Comparison of ENCODE assay signal across 1 cellular context in the genomic region with DNA sequence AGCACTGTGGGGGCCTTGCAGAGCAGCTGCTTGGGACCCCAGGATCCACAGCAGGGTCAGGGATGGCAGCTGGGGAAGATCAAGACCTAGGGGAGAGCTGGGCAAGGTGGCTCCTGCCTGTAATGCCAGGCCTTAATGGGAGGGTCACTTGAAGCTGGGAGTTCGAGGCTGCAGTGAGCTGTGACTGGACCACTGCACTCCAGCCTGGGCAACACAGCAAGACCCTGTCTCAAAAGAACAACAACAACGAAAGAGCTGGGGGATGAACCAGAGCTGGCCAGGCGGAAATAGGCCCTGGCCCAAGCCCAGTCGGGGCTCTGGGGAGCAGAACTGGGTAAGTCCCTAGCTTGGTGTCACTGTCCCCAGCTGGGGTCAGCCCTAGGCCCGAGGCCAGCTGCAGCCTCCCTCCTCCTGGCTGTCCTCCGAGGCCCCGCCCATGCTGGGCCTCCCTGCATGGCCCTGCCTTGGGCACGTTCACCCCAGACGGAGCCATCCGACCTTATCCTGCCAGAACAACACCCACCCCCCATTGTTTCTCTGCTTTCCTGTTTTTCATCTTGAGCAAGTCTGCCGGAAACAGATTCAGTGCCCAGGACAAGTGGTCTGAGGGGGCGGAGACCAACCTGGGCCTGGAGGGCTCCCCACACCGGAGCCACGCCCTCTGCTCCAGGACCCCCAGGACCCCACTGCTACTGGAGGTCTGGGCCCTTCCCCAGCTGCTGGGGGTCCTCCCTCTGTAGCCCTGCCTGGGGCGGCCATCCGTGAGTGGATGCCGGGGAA.
A peak's percentile ranks its signal among the peaks of the same experiment; 100 is the strongest.
TF ChIP-seq lines count a peak whose summit lies in the region.

No MANE protein-coding gene starts in this region.

TF ChIP-seq in HEK293, 187 proteins besides CTCF, POLR2A, EP300 and RAD21 (continued from another document):
- TF ChIP-seq, protein P1, sequence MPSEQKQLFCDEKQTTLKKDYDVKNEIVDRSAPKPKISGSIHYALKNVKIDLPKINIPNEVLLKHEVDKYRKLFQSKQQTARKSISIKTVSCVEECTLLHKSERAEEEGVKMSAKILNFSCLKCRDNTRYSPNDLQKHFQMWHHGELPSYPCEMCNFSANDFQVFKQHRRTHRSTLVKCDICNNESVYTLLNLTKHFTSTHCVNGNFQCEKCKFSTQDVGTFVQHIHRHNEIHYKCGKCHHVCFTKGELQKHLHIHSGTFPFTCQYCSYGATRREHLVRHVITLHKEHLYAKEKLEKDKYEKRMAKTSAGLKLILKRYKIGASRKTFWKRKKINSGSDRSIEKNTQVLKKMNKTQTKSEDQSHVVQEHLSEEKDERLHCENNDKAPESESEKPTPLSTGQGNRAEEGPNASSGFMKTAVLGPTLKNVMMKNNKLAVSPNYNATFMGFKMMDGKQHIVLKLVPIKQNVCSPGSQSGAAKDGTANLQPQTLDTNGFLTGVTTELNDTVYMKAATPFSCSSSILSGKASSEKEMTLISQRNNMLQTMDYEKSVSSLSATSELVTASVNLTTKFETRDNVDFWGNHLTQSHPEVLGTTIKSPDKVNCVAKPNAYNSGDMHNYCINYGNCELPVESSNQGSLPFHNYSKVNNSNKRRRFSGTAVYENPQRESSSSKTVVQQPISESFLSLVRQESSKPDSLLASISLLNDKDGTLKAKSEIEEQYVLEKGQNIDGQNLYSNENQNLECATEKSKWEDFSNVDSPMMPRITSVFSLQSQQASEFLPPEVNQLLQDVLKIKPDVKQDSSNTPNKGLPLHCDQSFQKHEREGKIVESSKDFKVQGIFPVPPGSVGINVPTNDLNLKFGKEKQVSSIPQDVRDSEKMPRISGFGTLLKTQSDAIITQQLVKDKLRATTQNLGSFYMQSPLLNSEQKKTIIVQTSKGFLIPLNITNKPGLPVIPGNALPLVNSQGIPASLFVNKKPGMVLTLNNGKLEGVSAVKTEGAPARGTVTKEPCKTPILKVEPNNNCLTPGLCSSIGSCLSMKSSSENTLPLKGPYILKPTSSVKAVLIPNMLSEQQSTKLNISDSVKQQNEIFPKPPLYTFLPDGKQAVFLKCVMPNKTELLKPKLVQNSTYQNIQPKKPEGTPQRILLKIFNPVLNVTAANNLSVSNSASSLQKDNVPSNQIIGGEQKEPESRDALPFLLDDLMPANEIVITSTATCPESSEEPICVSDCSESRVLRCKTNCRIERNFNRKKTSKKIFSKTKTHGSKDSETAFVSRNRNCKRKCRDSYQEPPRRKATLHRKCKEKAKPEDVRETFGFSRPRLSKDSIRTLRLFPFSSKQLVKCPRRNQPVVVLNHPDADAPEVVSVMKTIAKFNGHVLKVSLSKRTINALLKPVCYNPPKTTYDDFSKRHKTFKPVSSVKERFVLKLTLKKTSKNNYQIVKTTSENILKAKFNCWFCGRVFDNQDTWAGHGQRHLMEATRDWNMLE (tag by site-specific recombination; conservative IDR thresholded peaks at IDR 0.05; ENCODE audit: low read depth), result no peak
- TF ChIP-seq GLIS2 (tag by site-specific recombination; IDR thresholded peaks at IDR 0.05), result peak; percentile 61
- TF ChIP-seq ZNF302 (tag by site-specific recombination; IDR thresholded peaks at IDR 0.05; ENCODE audit: low read depth), result no peak
- no peak for TF ChIP-seq ZNF24 (tag by site-specific recombination; IDR thresholded peaks at IDR 0.05)
- no peak for TF ChIP-seq ZNF670 (tag by site-specific recombination; IDR thresholded peaks at IDR 0.05; ENCODE audit: low read depth)
- peak; percentile 36; the same call in 1 of the 2 replicates for TF ChIP-seq ZNF335 (tag by site-specific recombination; conservative IDR thresholded peaks at IDR 0.05)
- TF ChIP-seq ZFP41 (tag by site-specific recombination; IDR thresholded peaks at IDR 0.05; ENCODE audit: borderline replicate concordance), result no peak
- TF ChIP-seq ZNF202 (tag by site-specific recombination; IDR thresholded peaks at IDR 0.05; ENCODE audit: borderline replicate concordance), result no peak
- TF ChIP-seq ZNF544 (tag by site-specific recombination; IDR thresholded peaks at IDR 0.05), result no peak
- TF ChIP-seq, protein P2, sequence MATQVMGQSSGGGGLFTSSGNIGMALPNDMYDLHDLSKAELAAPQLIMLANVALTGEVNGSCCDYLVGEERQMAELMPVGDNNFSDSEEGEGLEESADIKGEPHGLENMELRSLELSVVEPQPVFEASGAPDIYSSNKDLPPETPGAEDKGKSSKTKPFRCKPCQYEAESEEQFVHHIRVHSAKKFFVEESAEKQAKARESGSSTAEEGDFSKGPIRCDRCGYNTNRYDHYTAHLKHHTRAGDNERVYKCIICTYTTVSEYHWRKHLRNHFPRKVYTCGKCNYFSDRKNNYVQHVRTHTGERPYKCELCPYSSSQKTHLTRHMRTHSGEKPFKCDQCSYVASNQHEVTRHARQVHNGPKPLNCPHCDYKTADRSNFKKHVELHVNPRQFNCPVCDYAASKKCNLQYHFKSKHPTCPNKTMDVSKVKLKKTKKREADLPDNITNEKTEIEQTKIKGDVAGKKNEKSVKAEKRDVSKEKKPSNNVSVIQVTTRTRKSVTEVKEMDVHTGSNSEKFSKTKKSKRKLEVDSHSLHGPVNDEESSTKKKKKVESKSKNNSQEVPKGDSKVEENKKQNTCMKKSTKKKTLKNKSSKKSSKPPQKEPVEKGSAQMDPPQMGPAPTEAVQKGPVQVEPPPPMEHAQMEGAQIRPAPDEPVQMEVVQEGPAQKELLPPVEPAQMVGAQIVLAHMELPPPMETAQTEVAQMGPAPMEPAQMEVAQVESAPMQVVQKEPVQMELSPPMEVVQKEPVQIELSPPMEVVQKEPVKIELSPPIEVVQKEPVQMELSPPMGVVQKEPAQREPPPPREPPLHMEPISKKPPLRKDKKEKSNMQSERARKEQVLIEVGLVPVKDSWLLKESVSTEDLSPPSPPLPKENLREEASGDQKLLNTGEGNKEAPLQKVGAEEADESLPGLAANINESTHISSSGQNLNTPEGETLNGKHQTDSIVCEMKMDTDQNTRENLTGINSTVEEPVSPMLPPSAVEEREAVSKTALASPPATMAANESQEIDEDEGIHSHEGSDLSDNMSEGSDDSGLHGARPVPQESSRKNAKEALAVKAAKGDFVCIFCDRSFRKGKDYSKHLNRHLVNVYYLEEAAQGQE (tag by site-specific recombination; IDR thresholded peaks at IDR 0.05), result no peak
- no peak for TF ChIP-seq ZNF561 (tag by site-specific recombination; IDR thresholded peaks at IDR 0.05; ENCODE audit: borderline replicate concordance)
- TF ChIP-seq ZBTB1 (tag by site-specific recombination; IDR thresholded peaks at IDR 0.05), result no peak
- no peak for TF ChIP-seq ZNF707 (tag by site-specific recombination; IDR thresholded peaks at IDR 0.05)
- TF ChIP-seq ZBTB20 (tag by site-specific recombination; IDR thresholded peaks at IDR 0.05), result no peak
- TF ChIP-seq, protein P3, sequence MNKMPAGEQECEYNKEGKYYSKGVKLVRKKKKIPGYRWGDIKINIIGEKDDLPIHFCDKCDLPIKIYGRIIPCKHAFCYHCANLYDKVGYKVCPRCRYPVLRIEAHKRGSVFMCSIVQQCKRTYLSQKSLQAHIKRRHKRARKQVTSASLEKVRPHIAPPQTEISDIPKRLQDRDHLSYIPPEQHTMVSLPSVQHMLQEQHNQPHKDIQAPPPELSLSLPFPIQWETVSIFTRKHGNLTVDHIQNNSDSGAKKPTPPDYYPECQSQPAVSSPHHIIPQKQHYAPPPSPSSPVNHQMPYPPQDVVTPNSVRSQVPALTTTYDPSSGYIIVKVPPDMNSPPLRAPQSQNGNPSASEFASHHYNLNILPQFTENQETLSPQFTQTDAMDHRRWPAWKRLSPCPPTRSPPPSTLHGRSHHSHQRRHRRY (tag by site-specific recombination; IDR thresholded peaks at IDR 0.05), result no peak
- TF ChIP-seq SCRT2 (tag by site-specific recombination; IDR thresholded peaks at IDR 0.05), result no peak
- no peak for TF ChIP-seq ZNF530 (tag by site-specific recombination; IDR thresholded peaks at IDR 0.05; ENCODE audit: low read depth)
- TF ChIP-seq ZNF184 (tag by site-specific recombination; IDR thresholded peaks at IDR 0.05), result no peak
- TF ChIP-seq ZFP3 (tag by site-specific recombination; IDR thresholded peaks at IDR 0.05; ENCODE audit: low read depth), result no peak
- TF ChIP-seq, protein P4, sequence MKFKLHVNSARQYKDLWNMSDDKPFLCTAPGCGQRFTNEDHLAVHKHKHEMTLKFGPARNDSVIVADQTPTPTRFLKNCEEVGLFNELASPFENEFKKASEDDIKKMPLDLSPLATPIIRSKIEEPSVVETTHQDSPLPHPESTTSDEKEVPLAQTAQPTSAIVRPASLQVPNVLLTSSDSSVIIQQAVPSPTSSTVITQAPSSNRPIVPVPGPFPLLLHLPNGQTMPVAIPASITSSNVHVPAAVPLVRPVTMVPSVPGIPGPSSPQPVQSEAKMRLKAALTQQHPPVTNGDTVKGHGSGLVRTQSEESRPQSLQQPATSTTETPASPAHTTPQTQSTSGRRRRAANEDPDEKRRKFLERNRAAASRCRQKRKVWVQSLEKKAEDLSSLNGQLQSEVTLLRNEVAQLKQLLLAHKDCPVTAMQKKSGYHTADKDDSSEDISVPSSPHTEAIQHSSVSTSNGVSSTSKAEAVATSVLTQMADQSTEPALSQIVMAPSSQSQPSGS (tag by site-specific recombination; IDR thresholded peaks at IDR 0.05; ENCODE audit: low read depth), result no peak
- TF ChIP-seq TCF7L2 (IDR thresholded peaks at IDR 0.05; ENCODE audit: borderline replicate concordance, low read depth, low read length), result no peak
- TF ChIP-seq ZNF121 (tag by site-specific recombination; IDR thresholded peaks at IDR 0.05), result peak; percentile 99
- TF ChIP-seq, protein P5, sequence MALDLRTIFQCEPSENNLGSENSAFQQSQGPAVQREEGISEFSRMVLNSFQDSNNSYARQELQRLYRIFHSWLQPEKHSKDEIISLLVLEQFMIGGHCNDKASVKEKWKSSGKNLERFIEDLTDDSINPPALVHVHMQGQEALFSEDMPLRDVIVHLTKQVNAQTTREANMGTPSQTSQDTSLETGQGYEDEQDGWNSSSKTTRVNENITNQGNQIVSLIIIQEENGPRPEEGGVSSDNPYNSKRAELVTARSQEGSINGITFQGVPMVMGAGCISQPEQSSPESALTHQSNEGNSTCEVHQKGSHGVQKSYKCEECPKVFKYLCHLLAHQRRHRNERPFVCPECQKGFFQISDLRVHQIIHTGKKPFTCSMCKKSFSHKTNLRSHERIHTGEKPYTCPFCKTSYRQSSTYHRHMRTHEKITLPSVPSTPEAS (tag by site-specific recombination; IDR thresholded peaks at IDR 0.05), result no peak
- TF ChIP-seq ZNF426 (tag by site-specific recombination; IDR thresholded peaks at IDR 0.05), result no peak
- TF ChIP-seq, protein P6, sequence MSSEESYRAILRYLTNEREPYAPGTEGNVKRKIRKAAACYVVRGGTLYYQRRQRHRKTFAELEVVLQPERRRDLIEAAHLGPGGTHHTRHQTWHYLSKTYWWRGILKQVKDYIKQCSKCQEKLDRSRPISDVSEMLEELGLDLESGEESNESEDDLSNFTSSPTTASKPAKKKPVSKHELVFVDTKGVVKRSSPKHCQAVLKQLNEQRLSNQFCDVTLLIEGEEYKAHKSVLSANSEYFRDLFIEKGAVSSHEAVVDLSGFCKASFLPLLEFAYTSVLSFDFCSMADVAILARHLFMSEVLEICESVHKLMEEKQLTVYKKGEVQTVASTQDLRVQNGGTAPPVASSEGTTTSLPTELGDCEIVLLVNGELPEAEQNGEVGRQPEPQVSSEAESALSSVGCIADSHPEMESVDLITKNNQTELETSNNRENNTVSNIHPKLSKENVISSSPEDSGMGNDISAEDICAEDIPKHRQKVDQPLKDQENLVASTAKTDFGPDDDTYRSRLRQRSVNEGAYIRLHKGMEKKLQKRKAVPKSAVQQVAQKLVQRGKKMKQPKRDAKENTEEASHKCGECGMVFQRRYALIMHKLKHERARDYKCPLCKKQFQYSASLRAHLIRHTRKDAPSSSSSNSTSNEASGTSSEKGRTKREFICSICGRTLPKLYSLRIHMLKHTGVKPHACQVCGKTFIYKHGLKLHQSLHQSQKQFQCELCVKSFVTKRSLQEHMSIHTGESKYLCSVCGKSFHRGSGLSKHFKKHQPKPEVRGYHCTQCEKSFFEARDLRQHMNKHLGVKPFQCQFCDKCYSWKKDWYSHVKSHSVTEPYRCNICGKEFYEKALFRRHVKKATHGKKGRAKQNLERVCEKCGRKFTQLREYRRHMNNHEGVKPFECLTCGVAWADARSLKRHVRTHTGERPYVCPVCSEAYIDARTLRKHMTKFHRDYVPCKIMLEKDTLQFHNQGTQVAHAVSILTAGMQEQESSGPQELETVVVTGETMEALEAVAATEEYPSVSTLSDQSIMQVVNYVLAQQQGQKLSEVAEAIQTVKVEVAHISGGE (tag by site-specific recombination; conservative IDR thresholded peaks at IDR 0.05; ENCODE audit: low read depth), result no peak
- no peak for TF ChIP-seq YY2 (tag by site-specific recombination; IDR thresholded peaks at IDR 0.05)
- TF ChIP-seq, protein P7, sequence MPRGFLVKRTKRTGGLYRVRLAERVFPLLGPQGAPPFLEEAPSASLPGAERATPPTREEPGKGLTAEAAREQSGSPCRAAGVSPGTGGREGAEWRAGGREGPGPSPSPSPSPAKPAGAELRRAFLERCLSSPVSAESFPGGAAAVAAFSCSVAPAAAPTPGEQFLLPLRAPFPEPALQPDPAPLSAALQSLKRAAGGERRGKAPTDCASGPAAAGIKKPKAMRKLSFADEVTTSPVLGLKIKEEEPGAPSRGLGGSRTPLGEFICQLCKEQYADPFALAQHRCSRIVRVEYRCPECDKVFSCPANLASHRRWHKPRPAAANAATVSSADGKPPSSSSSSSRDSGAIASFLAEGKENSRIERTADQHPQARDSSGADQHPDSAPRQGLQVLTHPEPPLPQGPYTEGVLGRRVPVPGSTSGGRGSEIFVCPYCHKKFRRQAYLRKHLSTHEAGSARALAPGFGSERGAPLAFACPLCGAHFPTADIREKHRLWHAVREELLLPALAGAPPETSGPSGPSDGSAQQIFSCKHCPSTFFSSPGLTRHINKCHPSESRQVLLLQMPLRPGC (tag by site-specific recombination; IDR thresholded peaks at IDR 0.05), result no peak
- TF ChIP-seq ZNF223 (tag by site-specific recombination; IDR thresholded peaks at IDR 0.05), result peak; percentile 72; the same call in 1 of the 2 replicates
- TF ChIP-seq ZNF600 (tag by site-specific recombination; IDR thresholded peaks at IDR 0.05), result no peak
- TF ChIP-seq ZNF654 (tag by site-specific recombination; IDR thresholded peaks at IDR 0.05; ENCODE audit: low read depth), result no peak
TF ChIP-seq in HEK293: peak in this region for 5.
